In the genomic region with DNA sequence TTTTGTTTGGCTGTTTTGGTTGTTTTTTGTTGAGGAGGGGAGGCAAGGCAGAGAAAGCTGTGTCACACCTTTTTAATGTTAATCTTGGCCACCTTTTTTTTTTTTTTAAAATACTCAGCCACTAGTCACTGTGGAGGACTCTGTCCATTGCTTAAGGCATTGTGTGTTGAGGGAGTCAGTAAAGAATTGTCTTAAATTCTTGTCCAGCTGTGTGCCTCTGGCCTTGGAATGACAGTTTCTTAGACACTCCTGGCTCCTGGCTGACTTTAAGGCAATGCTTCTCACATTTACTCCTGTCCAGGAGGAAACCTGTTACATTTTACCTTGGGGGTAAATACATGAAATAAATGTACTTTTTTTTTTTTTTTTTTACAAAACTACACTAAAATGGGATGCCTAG, we compare ENCODE assay signal across 40 cellular contexts. TPM values are rescaled to one million over a fixed set of nuclear protein-coding genes. Genes with fewer than 3 reads are reported as not detected.
"Had no signal": no experiment of that assay in that cellular context is flagged by ENCODE, and none has a peak within 500 bp of the region (broad histone marks: within the 10 kb centered on the region; RNA-seq: fewer than 3 reads in every experiment).

No MANE protein-coding gene starts in this region.

- H3K27me3 Mint-ChIP-seq: activated B cell treated with CpG ODN at 0.5 μM for 24 hours had no signal

- H3K4me2 ChIP-seq: PC-9 had no signal

- FAIRE-seq: RCC 7860 had no signal

- H3K27ac ChIP-seq: brain microvascular endothelial cell, cardiac muscle cell, PC-9, RWPE1, VCaP had no signal

- H3K36me3 ChIP-seq: brain microvascular endothelial cell, cardiac muscle cell had no signal

- DNase-seq: activated B cell treated with CpG ODN at 0.5 μM for 24 hours; activated CD4-positive, alpha-beta memory T cell treated with anti-CD3 and anti-CD28 coated beads for 36 hours; activated CD4-positive, alpha-beta T cell treated with anti-CD3 and anti-CD28 coated beads for 4 hours; activated CD4-positive, alpha-beta T cell treated with anti-CD3 and anti-CD28 coated beads, Interleukin-2, amount 50 U/mL, for 1 hour; activated CD4-positive, CD25-positive, alpha-beta regulatory T cell treated with anti-CD3 and anti-CD28 coated beads, Interleukin-2, amount 50 U/mL, for 72 hours; activated CD8-positive, alpha-beta memory T cell treated with anti-CD3 and anti-CD28 coated beads, Interleukin-2, amount 50 U/mL, for 4 hours; activated gamma-delta T cell treated with Interleukin-2 at 50 U/mL for 16 hours; activated naive CD4-positive, alpha-beta T cell treated with anti-CD3 and anti-CD28 coated beads for 36 hours; activated T-cell treated with anti-CD3 and anti-CD28 coated beads for 4 hours; activated T-cell treated with anti-CD3 and anti-CD28 coated beads, Interleukin-2, amount 50 U/mL, for 4 hours; anterior cingulate cortex; brain microvascular endothelial cell; KG1; MM.1S; MV-4-11; NCI-H1092; NCI-H1436 treated with DMSO at 0.1 percent for 48 hours; NCI-H1694 treated with DMSO at 0.1 percent for 48 hours; NCI-H2029; NCI-H2171; NCI-H510A; NCI-H526; NCI-H748 treated with DMSO at 0.1 percent for 48 hours; NK-92 treated with Interleukin-12 subunit alpha and Interleukin-12 subunit beta, amount 100 ng/mL, for 24 hours; SIG-M5; T-cell; T-helper 2 cell; T-helper 9 cell had no signal

- H3K27ac Mint-ChIP-seq: activated B cell treated with CpG ODN at 0.5 μM for 24 hours; activated CD4-positive, alpha-beta memory T cell treated with anti-CD3 and anti-CD28 coated beads for 36 hours; activated naive CD4-positive, alpha-beta T cell treated with anti-CD3 and anti-CD28 coated beads for 36 hours; activated naive CD4-positive, alpha-beta T cell treated with anti-CD3 and anti-CD28 coated beads, Interleukin-2, amount 50 U/mL, for 72 hours; activated T-helper 1 cell treated with anti-CD3 and anti-CD28 coated beads, Interleukin-12 subunit alpha, Interleukin-12 subunit beta, Interleukin-2, Interleukin-4 antibody, amounts not matched to agents 30 ng/mL and 10 ng/mL and 1 ng/mL, durations not matched to agents 14 hours and 24 hours and 36 hours; T-cell had no signal

- H3K36me3 Mint-ChIP-seq: activated CD4-positive, alpha-beta memory T cell treated with anti-CD3 and anti-CD28 coated beads for 36 hours; T-cell had no signal

- H3K4me3 ChIP-seq: cardiac muscle cell, PC-9 had no signal

- H3K4me1 Mint-ChIP-seq: central memory CD8-positive, alpha-beta T cell had no signal

- H3K4me3 Mint-ChIP-seq: activated B cell treated with CpG ODN at 0.5 μM for 24 hours; activated CD4-positive, alpha-beta memory T cell treated with anti-CD3 and anti-CD28 coated beads for 36 hours; activated naive CD4-positive, alpha-beta T cell treated with anti-CD3 and anti-CD28 coated beads for 36 hours; activated T-cell treated with anti-CD3 and anti-CD28 coated beads, Interleukin-2, amount 50 U/mL, for 4 hours; activated T-helper 1 cell treated with anti-CD3 and anti-CD28 coated beads, Interleukin-12 subunit alpha, Interleukin-12 subunit beta, Interleukin-2, Interleukin-4 antibody, amounts not matched to agents 30 ng/mL and 10 ng/mL and 1 ng/mL, durations not matched to agents 14 hours and 24 hours and 36 hours; central memory CD8-positive, alpha-beta T cell; T-cell had no signal

- H2AFZ ChIP-seq: PC-9 had no signal

- H3K9me3 Mint-ChIP-seq: activated CD4-positive, alpha-beta memory T cell treated with anti-CD3 and anti-CD28 coated beads for 36 hours; activated naive CD4-positive, alpha-beta T cell treated with anti-CD3 and anti-CD28 coated beads, Interleukin-2, amount 50 U/mL, for 72 hours; activated T-cell treated with anti-CD3 and anti-CD28 coated beads, Interleukin-2, amount 50 U/mL, for 4 hours; central memory CD8-positive, alpha-beta T cell had no signal

- H3K27me3 ChIP-seq: brain microvascular endothelial cell, cardiac muscle cell had no signal

RNA-seq across cellular contexts. Expression of a gene that starts 18.1 kb away (rescaled TPM):
- total RNA-seq: activated B cell treated with CpG ODN at 0.5 μM for 24 hours; activated T-cell treated with anti-CD3 and anti-CD28 coated beads, Interleukin-2, amount 50 U/mL, for 4 hours; cardiac muscle cell; LHCN-M2; OCI-LY7; Right ventricle myocardium inferior; SK-MEL-5; T-cell had no signal
- polyA plus RNA-seq: cardiac muscle cell had no signal
